In genomic region chr4:6573986-6574746, GRCh38 we compare ENCODE assay signal across 8 cellular contexts. TPM values are rescaled to one million over a fixed set of nuclear protein-coding genes. Genes with fewer than 3 reads are reported as not detected.
DNase-seq lines count a peak whose midpoint lies in the region; ATAC-seq, FAIRE-seq and TF ChIP-seq lines count a peak whose summit lies in the region.

No MANE protein-coding gene starts in this region.

- intact Hi-C loops in esophagus muscularis mucosa (cut with DNase I): no loop called here
- intact Hi-C loops in prostate gland (cut with DNase I): no loop called here

- FAIRE-seq in RCC 7860 (lab: Jason Lieb, UNC): no peak

- TF ChIP-seq EP300 in esophagus muscularis mucosa (IDR thresholded peaks at IDR 0.05): no peak

- H3K27me3 ChIP-seq in RWPE2 (ENCODE audit: insufficient read depth, poor library complexity, severe bottlenecking): no peaks in the 10 kb centered on the region
- no peaks in the 10 kb centered on the region for H3K27me3 ChIP-seq in esophagus muscularis mucosa
- no peaks in the 10 kb centered on the region for H3K27me3 ChIP-seq in prostate gland (replicated peaks; ENCODE audit: insufficient read depth)

- POLR2A ChIA-PET in GM10248 (lab: Yijun Ruan, JAX): no interaction called here

- no peak for DNase-seq in GM10248 (ENCODE audit: extremely low spot score)
- no peak for DNase-seq in RWPE2 (ENCODE audit: low spot score)
- no peak for DNase-seq in esophagus muscularis mucosa (ENCODE audit: extremely low spot score)
- DNase-seq in prostate gland (ENCODE audit: low spot score): no peak
- DNase-seq in NOMO-1 (lab: John Stamatoyannopoulos, UW; ENCODE audit: unreplicated experiment in 2 of 2): no peak
- no peak for DNase-seq in NCI-H82 treated with DMSO at 0.1 percent for 48 hours (lab: John Stamatoyannopoulos, UW; ENCODE audit: unreplicated experiment)
- DNase-seq in RCC 7860 (ENCODE audit: low spot score): no peak

- H3K4me1 ChIP-seq in RWPE2 (ENCODE audit: insufficient read depth, poor library complexity, severe bottlenecking): no peaks in the 10 kb centered on the region
- peaks cover 13 to 29% (median 23%) of the 10 kb centered on the region in 4 donors for H3K4me1 ChIP-seq in esophagus muscularis mucosa
- H3K4me1 ChIP-seq in prostate gland (replicated peaks): peaks cover 5% of the 10 kb centered on the region

- H3K9me3 ChIP-seq in RWPE2 (ENCODE audit: severe bottlenecking) (no peaks in the 10 kb centered on the region), esophagus muscularis mucosa (no peaks in the 10 kb centered on the region), prostate gland (no peaks in the 10 kb centered on the region)

- 41% methylated on average over 15 of the region's 16 CpGs for WGBS in esophagus muscularis mucosa
- WGBS in prostate gland: 49% methylated on average over 16 of the region's 16 CpGs

- peak; percentile 20 for TF ChIP-seq CTCF in GM10248 (IDR thresholded peaks at IDR 0.05; ENCODE audit: control extremely low read depth, extremely low read depth, low read depth, missing control alignments)
- TF ChIP-seq CTCF in RWPE2 (IDR thresholded peaks at IDR 0.05; ENCODE audit: poor library complexity, severe bottlenecking): no peak
- TF ChIP-seq CTCF in esophagus muscularis mucosa (IDR thresholded peaks at IDR 0.05): no peak
- TF ChIP-seq CTCF in prostate gland (IDR thresholded peaks at IDR 0.05): no peak

- H3K4me3 ChIP-seq in RWPE2 (ENCODE audit: severe bottlenecking) (peak overlapping the region; percentile 79), esophagus muscularis mucosa (peak overlapping the region; percentile 71 to 95 (median 82)), prostate gland (peak overlapping the region; percentile 67 to 91)

- H3K36me3 ChIP-seq in RWPE2 (ENCODE audit: low read depth) (peaks cover 3% of the 10 kb centered on the region; the same call in 1 of the 2 replicates), esophagus muscularis mucosa (peaks cover 0 to 29% (median 19%) of the 10 kb centered on the region in 4 donors), prostate gland (no peaks in the 10 kb centered on the region)

- H3K27ac ChIP-seq in RWPE2 (ENCODE audit: poor library complexity, severe bottlenecking) (no peak overlapping the region), esophagus muscularis mucosa (replicated peaks in 1 of 4) (peak overlapping the region; percentile 69 to 82 (median 78)), prostate gland (peak overlapping the region in 1 of 2 donors; percentile 55)

- CTCF ChIA-PET in GM10248 (lab: Yijun Ruan, JAX): interaction anchor here (0.9 to 3.1 kb wide), 5 partner anchors 15 to 323 kb away, joined by 3 to 19 read pairs (median 4); no protein-coding TSS in a partner anchor

- no peak for TF ChIP-seq POLR2A in esophagus muscularis mucosa (IDR thresholded peaks at IDR 0.05; ENCODE audit: low read depth)
- TF ChIP-seq POLR2A in prostate gland (IDR thresholded peaks at IDR 0.05): no peak

- ATAC-seq in RWPE2 (ENCODE audit: low read depth): no peak
- no peak for ATAC-seq in HG03469 (IDR thresholded peaks at IDR 0.05; ENCODE audit: unreplicated experiment)

RNA-seq across cellular contexts. Expression of gene MAN2B2, which starts 0.8 kb away (rescaled TPM):
- 10 to 100 TPM; 31.9 to 42.0 (median 33.0) TPM for total RNA-seq in esophagus muscularis mucosa
- 10 to 100 TPM; 52.7 to 69.5 TPM for total RNA-seq in prostate gland
